11 cellular contexts compared by ENCODE assay signal in genomic region chr2:197269173-197269572, GRCh38. TPM values are rescaled to one million over a fixed set of nuclear protein-coding genes. Genes with fewer than 3 reads are reported as not detected.
DNase-seq lines count a peak whose midpoint lies in the region; ATAC-seq, FAIRE-seq and TF ChIP-seq lines count a peak whose summit lies in the region.
"Had no signal": no experiment of that assay in that cellular context is flagged by ENCODE, and none has a peak within 500 bp of the region (broad histone marks: within the 10 kb centered on the region; RNA-seq: fewer than 3 reads in every experiment).

No MANE protein-coding gene starts in this region.

- H3K36me3 ChIP-seq in mucosa of descending colon (ENCODE audit: low read depth) (no peaks in the 10 kb centered on the region), tibial artery (no peaks in the 10 kb centered on the region)
- H3K36me3 ChIP-seq: lower lobe of right lung had no signal

- TF ChIP-seq POLR2A in H54 (IDR thresholded peaks at IDR 0.05; ENCODE audit: low read depth, low read length): no peak

- H3K27ac ChIP-seq in tibial artery: no peak overlapping the region
- H3K27ac ChIP-seq: lower lobe of right lung had no signal

- H3K9me3 ChIP-seq in mucosa of descending colon (no peaks in the 10 kb centered on the region), tibial artery (no peaks in the 10 kb centered on the region)
- H3K9me3 ChIP-seq: lower lobe of right lung had no signal

- TF ChIP-seq CTCF in mucosa of descending colon (IDR thresholded peaks at IDR 0.05): no peak
- TF ChIP-seq CTCF in tibial artery (IDR thresholded peaks at IDR 0.05): no peak

- H3K4me1 ChIP-seq in mucosa of descending colon (ENCODE audit: low read depth): no peaks in the 10 kb centered on the region
- H3K4me1 ChIP-seq in tibial artery: peaks cover 0 to 35% (median 3%) of the 10 kb centered on the region in 4 donors

- intact Hi-C loops in mucosa of descending colon (cut with DNase I, micrococcal nuclease): no loop called here
- intact Hi-C loops in tibial artery (cut with DNase I; ENCODE audit: low total_unique reads): no loop called here

- H3K4me3 ChIP-seq in mucosa of descending colon: no peak overlapping the region
- no peak overlapping the region for H3K4me3 ChIP-seq in tibial artery
- H3K4me3 ChIP-seq: lower lobe of right lung had no signal

- ATAC-seq in GM21381 (IDR thresholded peaks at IDR 0.05; ENCODE audit: unreplicated experiment): peak; percentile 50
- peak; percentile 25 for ATAC-seq in mucosa of descending colon
- no peak for ATAC-seq in GM21825 (IDR thresholded peaks at IDR 0.05; ENCODE audit: unreplicated experiment)

- DNase-seq in DMS53 (lab: John Stamatoyannopoulos, UW) (peak; percentile 20), DMS53 treated with DMSO at 0.1 percent for 48 hours (lab: John Stamatoyannopoulos, UW; ENCODE audit: unreplicated experiment) (no peak), OCI-M1 (lab: John Stamatoyannopoulos, UW) (peak; percentile 25), mucosa of descending colon (no peak), H54 (ENCODE audit: insufficient read length, low spot score) (no peak), tibial artery (no peak)
- DNase-seq: 8988T; effector CD4-positive, alpha-beta T cell; lower lobe of right lung had no signal

- no peak for FAIRE-seq in H54 (lab: Jason Lieb, UNC)

- H3K27me3 ChIP-seq in tibial artery: no peaks in the 10 kb centered on the region

RNA-seq across cellular contexts. Expression of gene ANKRD44, which starts 41.4 kb away (rescaled TPM):
- total RNA-seq in mucosa of descending colon: 10 to 100 TPM in 2 of 3 donors, 1 to 10 TPM in 1; 9.7 to 25.7 (median 13.7) TPM

Comparison
In these comparisons a context has a peak if more than half of its experiments do, and no peak if none do; other contexts are left out.
1. DNase-seq: peak in DMS53 (single experiment) and OCI-M1 (single experiment); none in DMS53 treated with DMSO at 0.1 percent for 48 hours (single experiment), mucosa of descending colon (0 of 3), H54 (single experiment) and tibial artery (0 of 2).